34 cellular contexts compared by ENCODE assay signal in the genomic region with DNA sequence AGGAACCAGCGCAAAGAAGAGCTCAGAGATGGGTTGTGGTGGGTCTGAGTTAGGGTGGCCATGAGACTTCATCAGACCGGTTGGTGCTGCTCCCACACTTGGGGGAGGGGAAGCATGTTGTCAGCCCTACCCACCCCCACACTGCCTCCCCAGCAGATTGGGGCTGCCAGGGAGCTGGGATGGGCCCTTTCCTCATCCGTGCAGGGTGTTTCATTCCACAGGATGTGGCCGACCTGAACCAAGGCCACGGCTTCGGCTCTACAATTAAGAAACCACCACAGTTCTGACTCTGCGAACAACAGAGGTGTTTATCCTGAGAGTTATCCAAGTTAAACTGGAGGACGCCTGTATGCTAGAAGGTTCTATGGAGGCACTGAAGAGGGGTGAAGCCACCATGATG.
"Had no signal": no experiment of that assay in that cellular context is flagged by ENCODE, and none has a peak within 500 bp of the region (broad histone marks: within the 10 kb centered on the region; RNA-seq: fewer than 3 reads in every experiment).

No MANE protein-coding gene starts in this region.

- H3K27ac ChIP-seq: ascending aorta, Peyer's patch, WERI-Rb-1 had no signal

- DNase-seq: activated CD4-positive, alpha-beta memory T cell treated with anti-CD3 and anti-CD28 coated beads, Interleukin-2, amount 10 ng/mL, durations not matched to agents 7 days and 5 days; activated CD4-positive, alpha-beta T cell treated with anti-CD3 and anti-CD28 coated beads for 1 hour; activated CD4-positive, alpha-beta T cell treated with anti-CD3 and anti-CD28 coated beads for 48 hours; activated CD4-positive, CD25-positive, alpha-beta regulatory T cell; activated CD8-positive, alpha-beta memory T cell treated with anti-CD3 and anti-CD28 coated beads for 24 hours; activated CD8-positive, alpha-beta memory T cell treated with anti-CD3 and anti-CD28 coated beads, Interleukin-2, amount 10 ng/mL, durations not matched to agents 7 days and 5 days; activated CD8-positive, alpha-beta memory T cell treated with anti-CD3 and anti-CD28 coated beads, Interleukin-2, amount 50 U/mL, for 48 hours; activated gamma-delta T cell treated with Interleukin-2 at 50 U/mL for 16 hours; activated naive CD4-positive, alpha-beta T cell treated with anti-CD3 and anti-CD28 coated beads for 36 hours; amygdala; KG1; MM.1S; MV-4-11; NCI-H1092; NCI-H146; NCI-H187; NCI-H2029 treated with DMSO at 0.1 percent for 48 hours; NCI-H2107; NCI-H2171; NCI-H510A; NCI-H526; NCI-H748 treated with DMSO at 0.1 percent for 48 hours; NK-92 treated with Interleukin-12 subunit alpha and Interleukin-12 subunit beta, amount 100 ng/mL, for 24 hours; PC-3; Peyer's patch; RPMI8226; SHP77 treated with DMSO at 0.1 percent for 48 hours; T-cell; T-helper 17 cell; T-helper 9 cell; WERI-Rb-1 had no signal

- H3K9me3 ChIP-seq: ascending aorta, Peyer's patch had no signal

- H3K4me3 ChIP-seq: ascending aorta, Peyer's patch had no signal

- ATAC-seq: activated CD8-positive, alpha-beta memory T cell treated with anti-CD3 and anti-CD28 coated beads, Interleukin-2, amount 10 ng/mL, durations not matched to agents 7 days and 5 days; activated naive CD4-positive, alpha-beta T cell treated with anti-CD3 and anti-CD28 coated beads, Interleukin-2, amount 50 U/mL, for 72 hours; PC-3; SK-N-SH treated with all-trans-retinoic acid at 6 μM for 48 hours; T-cell; T-helper 17 cell had no signal

- H3K4me1 ChIP-seq: ascending aorta, Peyer's patch had no signal

- H3K4me3 Mint-ChIP-seq: activated CD4-positive, alpha-beta memory T cell treated with anti-CD3 and anti-CD28 coated beads, Interleukin-2, amount 10 ng/mL, durations not matched to agents 7 days and 5 days; activated CD8-positive, alpha-beta memory T cell treated with anti-CD3 and anti-CD28 coated beads, Interleukin-2, amount 10 ng/mL, durations not matched to agents 7 days and 5 days; activated naive CD4-positive, alpha-beta T cell treated with anti-CD3 and anti-CD28 coated beads for 36 hours; T-cell; T-helper 17 cell had no signal

- H3K27ac Mint-ChIP-seq: activated CD4-positive, alpha-beta memory T cell treated with anti-CD3 and anti-CD28 coated beads, Interleukin-2, amount 10 ng/mL, durations not matched to agents 7 days and 5 days; activated CD8-positive, alpha-beta memory T cell treated with anti-CD3 and anti-CD28 coated beads, Interleukin-2, amount 10 ng/mL, durations not matched to agents 7 days and 5 days; activated naive CD4-positive, alpha-beta T cell treated with anti-CD3 and anti-CD28 coated beads for 36 hours; activated naive CD4-positive, alpha-beta T cell treated with anti-CD3 and anti-CD28 coated beads, Interleukin-2, amount 50 U/mL, for 72 hours; T-cell; T-helper 17 cell had no signal

- H3K27me3 ChIP-seq: ascending aorta, Peyer's patch had no signal

- H3K36me3 ChIP-seq: ascending aorta, Peyer's patch, WERI-Rb-1 had no signal

- H3K36me3 Mint-ChIP-seq: T-cell had no signal

- H3K4me1 Mint-ChIP-seq: T-cell had no signal

- H3K9me3 Mint-ChIP-seq: activated CD4-positive, alpha-beta memory T cell treated with anti-CD3 and anti-CD28 coated beads, Interleukin-2, amount 10 ng/mL, durations not matched to agents 7 days and 5 days; activated naive CD4-positive, alpha-beta T cell treated with anti-CD3 and anti-CD28 coated beads for 36 hours; T-cell had no signal
